8 cellular contexts compared by ENCODE assay signal in genomic region chr21:41777934-41778815, GRCh38. TPM values are rescaled to one million over a fixed set of nuclear protein-coding genes. Genes with fewer than 3 reads are reported as not detected.
DNase-seq lines count a peak whose midpoint lies in the region; ATAC-seq and TF ChIP-seq lines count a peak whose summit lies in the region.

No MANE protein-coding gene starts in this region.

- DNase-seq in activated CD4-positive, alpha-beta T cell treated with anti-CD3 and anti-CD28 coated beads, Interleukin-2, amount 50 U/mL, for 48 hours: peak; percentile 36 to 47
- DNase-seq in activated CD4-positive, alpha-beta T cell treated with anti-CD3 and anti-CD28 coated beads for 1 hour: no peak
- DNase-seq in LoVo (ENCODE audit: low spot score) (peak; percentile 88), UCSD-AML1 (lab: John Stamatoyannopoulos, UW; ENCODE audit: unreplicated experiment) (peak; percentile 34), glomerular visceral epithelial cell (ENCODE audit: extremely low spot score) (peak; percentile 86), osteocyte (ENCODE audit: extremely low spot score, unreplicated experiment) (peak; percentile 95)

- ATAC-seq in GM21825 (IDR thresholded peaks at IDR 0.05; ENCODE audit: unreplicated experiment): no peak
- no peak for ATAC-seq in HG03175 (IDR thresholded peaks at IDR 0.05; ENCODE audit: unreplicated experiment)

- H3K27ac Mint-ChIP-seq in osteocyte (ENCODE audit: unreplicated experiment): no peak overlapping the region

- TF ChIP-seq CTCF in osteocyte (IDR thresholded peaks at IDR 0.05): peak; percentile 98

- H3K27me3 Mint-ChIP-seq in osteocyte (ENCODE audit: unreplicated experiment): peaks cover 28% of the 10 kb centered on the region

- no peak overlapping the region for H3K4me3 Mint-ChIP-seq in osteocyte (ENCODE audit: unreplicated experiment)

- H3K36me3 Mint-ChIP-seq in osteocyte (ENCODE audit: unreplicated experiment): no peaks in the 10 kb centered on the region

- H3K4me1 Mint-ChIP-seq in osteocyte (ENCODE audit: unreplicated experiment): peaks cover 21% of the 10 kb centered on the region

- no peaks in the 10 kb centered on the region for H3K9me3 Mint-ChIP-seq in osteocyte (ENCODE audit: unreplicated experiment)

RNA-seq across cellular contexts. Expression of gene RIPK4, which starts 11.3 kb away (rescaled TPM):
- 2.4 and 2.7 TPM in 2 replicates for total RNA-seq in osteocyte
